ENCODE assay signal across 12 cellular contexts in the genomic region with DNA sequence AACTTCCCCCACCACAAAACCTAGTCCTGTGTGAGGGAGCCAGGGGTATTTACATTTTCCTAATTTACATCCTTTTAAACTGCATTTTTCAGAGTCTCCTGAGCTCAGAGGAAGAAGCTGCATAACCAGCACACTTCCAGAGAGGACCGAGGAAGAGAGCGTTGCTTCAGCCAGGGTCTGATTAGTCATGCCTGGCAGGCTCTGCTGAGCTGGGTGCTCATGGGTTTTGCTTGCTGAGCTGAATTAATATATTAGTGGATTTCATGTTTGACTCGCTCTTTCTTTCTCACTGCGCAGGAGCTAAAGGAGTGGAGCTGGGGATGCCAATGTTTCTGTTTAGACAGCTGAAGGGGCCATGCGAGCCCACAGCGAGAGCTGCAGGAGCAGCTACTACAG.
DNase-seq lines count a peak whose midpoint lies in the region; TF ChIP-seq lines count a peak whose summit lies in the region.
"Had no signal": no experiment of that assay in that cellular context is flagged by ENCODE, and none has a peak within 500 bp of the region (broad histone marks: within the 10 kb centered on the region; RNA-seq: fewer than 3 reads in every experiment).

No MANE protein-coding gene starts in this region.

- no peaks in the 10 kb centered on the region for H3K9me3 ChIP-seq in SJSA1 (replicated peaks)
- no peaks in the 10 kb centered on the region for H3K9me3 ChIP-seq in osteoblast (ENCODE audit: low read depth, low read length)
- no peaks in the 10 kb centered on the region for H3K9me3 ChIP-seq in colonic mucosa
- H3K9me3 ChIP-seq: stomach had no signal

- DNase-seq in Caki2 (ENCODE audit: low read depth): peak; percentile 4
- peak; percentile 40 to 41 for DNase-seq in SJSA1 (ENCODE audit: low read depth in 1 of 2, low spot score in 2 of 2)
- peak; percentile 64 for DNase-seq in fibroblast of peridontal ligament (ENCODE audit: extremely low read depth)
- peak; percentile 95 for DNase-seq in osteoblast (ENCODE audit: insufficient read length, low spot score, missing footprints)
- DNase-seq in colonic mucosa: no peak
- DNase-seq in GM10266 (ENCODE audit: extremely low spot score): no peak
- no peak for DNase-seq in DMS 273 (lab: John Stamatoyannopoulos, UW; ENCODE audit: unreplicated experiment)
- DNase-seq in GF-D8 (lab: John Stamatoyannopoulos, UW): no peak
- DNase-seq: CD4-positive, CD25-positive, alpha-beta regulatory T cell; left colon; stomach; SW 1271 had no signal

- in situ Hi-C loops in Caki2 (cut with HindIII; ENCODE audit: low pct_unique_long_range_greater_than_20kb, low sequenced_read_pairs): no loop called here

- H3K4me2 ChIP-seq in osteoblast (ENCODE audit: insufficient read depth, low read length): peak overlapping the region; percentile 79

- no peak overlapping the region for H3K27ac ChIP-seq in SJSA1
- peak overlapping the region; percentile 78 for H3K27ac ChIP-seq in osteoblast (ENCODE audit: low read depth, low read length)
- no peak overlapping the region for H3K27ac ChIP-seq in colonic mucosa
- H3K27ac ChIP-seq: stomach had no signal

- H4K20me1 ChIP-seq in osteoblast (ENCODE audit: insufficient read depth, low read length): no peaks in the 10 kb centered on the region

- peak overlapping the region; percentile 88 for H2AFZ ChIP-seq in osteoblast (ENCODE audit: low read length)

- H3K79me2 ChIP-seq in osteoblast (ENCODE audit: insufficient read depth, low read length): no peaks in the 10 kb centered on the region

- no peaks in the 10 kb centered on the region for H3K27me3 ChIP-seq in SJSA1 (replicated peaks)
- H3K27me3 ChIP-seq in osteoblast (ENCODE audit: insufficient read depth, low read length): no peaks in the 10 kb centered on the region
- no peaks in the 10 kb centered on the region for H3K27me3 ChIP-seq in colonic mucosa

- H3K36me3 ChIP-seq in SJSA1 (no peaks in the 10 kb centered on the region), osteoblast (ENCODE audit: insufficient read depth, low read length) (no peaks in the 10 kb centered on the region), colonic mucosa (no peaks in the 10 kb centered on the region)
- H3K36me3 ChIP-seq: stomach had no signal

- no peak overlapping the region for H3K9ac ChIP-seq in colonic mucosa (ENCODE audit: low read depth in 2 of 2, low read length in 2 of 2)

- TF ChIP-seq CTCF in osteoblast (IDR thresholded peaks at IDR 0.05; ENCODE audit: extremely low read depth, low read depth, low read length) (no peak), colonic mucosa (IDR thresholded peaks at IDR 0.05) (no peak), GM10266 (IDR thresholded peaks at IDR 0.05; ENCODE audit: control insufficient read depth, insufficient read depth, low read depth, missing control alignments) (no peak)

- intact Hi-C loops in colonic mucosa (cut with DNase I): no loop called here

- H3K4me1 ChIP-seq in SJSA1 (replicated peaks) (peaks cover 31% of the 10 kb centered on the region), osteoblast (ENCODE audit: insufficient read depth, low read length) (peaks cover 33% of the 10 kb centered on the region), colonic mucosa (no peaks in the 10 kb centered on the region)

- H3K4me3 ChIP-seq in SJSA1: no peak overlapping the region
- no peak overlapping the region for H3K4me3 ChIP-seq in osteoblast (ENCODE audit: insufficient read depth, low read length)
- no peak overlapping the region for H3K4me3 ChIP-seq in colonic mucosa
- H3K4me3 ChIP-seq: stomach had no signal

Comparison
In these comparisons a context has a peak if more than half of its experiments do, and no peak if none do; other contexts are left out.
1. DNase-seq: peak in Caki2 (single experiment), SJSA1 (2 of 2), fibroblast of peridontal ligament (single experiment) and osteoblast (single experiment); none in colonic mucosa (single experiment), GM10266 (single experiment), DMS 273 (single experiment) and GF-D8 (single experiment).